Comparison of ENCODE assay signal across 8 cellular contexts in the genomic region with DNA sequence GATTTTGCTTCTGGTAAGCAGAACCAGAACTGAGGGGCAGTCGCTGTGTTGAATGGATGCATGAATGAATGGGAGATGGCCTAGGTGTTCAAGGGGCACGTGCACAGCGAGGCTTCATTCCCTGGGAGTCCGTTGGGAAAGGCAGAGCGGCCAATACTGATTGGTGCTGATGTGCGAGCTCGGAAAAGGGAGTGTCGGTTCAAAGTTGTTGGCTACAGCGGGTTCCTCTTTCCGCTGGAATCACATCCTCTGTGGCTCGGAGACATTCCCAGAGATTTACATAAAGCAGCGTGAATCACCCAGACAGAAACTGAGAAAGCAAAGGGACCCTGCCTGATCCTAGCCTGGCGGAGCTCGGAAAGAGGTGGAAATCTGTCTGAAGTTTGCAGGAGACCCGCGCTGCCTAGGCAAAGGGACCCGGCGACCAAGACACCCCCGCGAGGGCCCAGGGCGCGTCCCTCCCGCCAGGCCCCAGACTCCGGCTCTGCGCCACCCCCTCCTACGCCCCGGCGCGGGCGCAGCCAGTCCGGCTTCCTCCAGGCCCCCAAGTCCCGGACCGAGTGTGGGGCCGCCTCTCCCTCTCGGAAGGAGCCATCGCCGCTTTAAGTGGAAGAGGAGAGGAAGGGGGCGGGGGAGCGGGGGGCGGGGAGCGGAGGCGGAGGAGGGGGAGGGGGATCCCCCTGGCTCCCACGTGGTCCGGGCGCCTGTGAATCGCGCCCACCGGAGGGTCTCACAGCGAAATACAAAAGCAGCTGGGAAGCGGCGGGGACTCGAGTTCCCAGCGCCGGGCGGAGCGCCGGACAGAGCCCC. TPM values are rescaled to one million over a fixed set of nuclear protein-coding genes. Genes with fewer than 3 reads are reported as not detected.
DNase-seq lines count a peak whose midpoint lies in the region; TF ChIP-seq lines count a peak whose summit lies in the region.

A gene with protein sequence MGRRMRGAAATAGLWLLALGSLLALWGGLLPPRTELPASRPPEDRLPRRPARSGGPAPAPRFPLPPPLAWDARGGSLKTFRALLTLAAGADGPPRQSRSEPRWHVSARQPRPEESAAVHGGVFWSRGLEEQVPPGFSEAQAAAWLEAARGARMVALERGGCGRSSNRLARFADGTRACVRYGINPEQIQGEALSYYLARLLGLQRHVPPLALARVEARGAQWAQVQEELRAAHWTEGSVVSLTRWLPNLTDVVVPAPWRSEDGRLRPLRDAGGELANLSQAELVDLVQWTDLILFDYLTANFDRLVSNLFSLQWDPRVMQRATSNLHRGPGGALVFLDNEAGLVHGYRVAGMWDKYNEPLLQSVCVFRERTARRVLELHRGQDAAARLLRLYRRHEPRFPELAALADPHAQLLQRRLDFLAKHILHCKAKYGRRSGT (plus strand): TSS at position 774 of the 810 bp plus-strand sequence. CDS start 177 bp downstream, outside the sequence.

- TF ChIP-seq CTCF in HFF-Myc (IDR thresholded peaks at IDR 0.05; ENCODE audit: low read depth, low read length, missing control alignments) = no peak

- peak within 1 kb of the TSS; percentile 71 for H3K27ac Mint-ChIP-seq in activated CD4-positive, alpha-beta T cell treated with anti-CD3 and anti-CD28 coated beads, Interleukin-2, amount 10 ng/mL, durations not matched to agents 24 days and 14 days

- no peaks in the 10 kb centered on the region for H3K9me3 Mint-ChIP-seq in activated CD4-positive, alpha-beta T cell treated with anti-CD3 and anti-CD28 coated beads, Interleukin-2, amount 10 ng/mL, durations not matched to agents 24 days and 14 days

- H3K4me1 ChIP-seq in mesodermal cell (ENCODE audit: control insufficient read depth, insufficient read depth, low read length, poor library complexity, severe bottlenecking) = peaks cover 34% of the 10 kb centered on the region

- peak; percentile 36 for DNase-seq in SIG-M5 treated with dmso at 0.1 percent for 504 hours (lab: John Stamatoyannopoulos, UW; ENCODE audit: unreplicated experiment)
- DNase-seq in SIG-M5 (lab: John Stamatoyannopoulos, UW) = no peak
- peak; percentile 87 for DNase-seq in HFF-Myc (ENCODE audit: extremely low read depth, low read depth)
- DNase-seq in NCI-H1105 treated with DMSO at 0.1 percent for 48 hours (lab: John Stamatoyannopoulos, UW) = peak; percentile 14
- DNase-seq in activated CD4-positive, alpha-beta T cell treated with anti-CD3 and anti-CD28 coated beads, Interleukin-2, amount 10 ng/mL, durations not matched to agents 24 days and 14 days = peak; percentile 65
- peak; percentile 21 to 32 for DNase-seq in erythroblast (lab: John Stamatoyannopoulos, UW)
- peak; percentile 58 for DNase-seq in superior temporal gyrus (ENCODE audit: extremely low spot score)

- intact Hi-C loops in activated CD4-positive, alpha-beta T cell treated with anti-CD3 and anti-CD28 coated beads, Interleukin-2, amount 10 ng/mL, durations not matched to agents 24 days and 14 days (cut with micrococcal nuclease) = loop anchor here (2.0 to 5.0 kb wide), 5 partner anchors 45 to 874 kb away; a partner anchor contains a TSS

- no peak for TF ChIP-seq POLR2A in erythroblast (IDR thresholded peaks at IDR 0.05; ENCODE audit: low read length)

- peak within 1 kb of the TSS; percentile 95 for H3K27ac ChIP-seq in mesodermal cell (ENCODE audit: low read depth, low read length, severe bottlenecking)

- H3K36me3 Mint-ChIP-seq in activated CD4-positive, alpha-beta T cell treated with anti-CD3 and anti-CD28 coated beads, Interleukin-2, amount 10 ng/mL, durations not matched to agents 24 days and 14 days (ENCODE audit: low read depth) = peaks cover 1% of the 10 kb centered on the region

- H3K4me3 ChIP-seq in HFF-Myc (replicated peaks; ENCODE audit: low read depth, low read length) (peak within 1 kb of the TSS; percentile 87), mesodermal cell (ENCODE audit: extremely low read depth, insufficient read depth, low read length, poor library complexity, severe bottlenecking) (peak within 1 kb of the TSS; percentile 75)

- H3K9me3 ChIP-seq in mesodermal cell (ENCODE audit: control insufficient read depth, low read length) = no peaks in the 10 kb centered on the region

- peak within 1 kb of the TSS; percentile 73 for H3K4me3 Mint-ChIP-seq in activated CD4-positive, alpha-beta T cell treated with anti-CD3 and anti-CD28 coated beads, Interleukin-2, amount 10 ng/mL, durations not matched to agents 24 days and 14 days

- WGBS in mesodermal cell (ENCODE audit: insufficient coverage in 2 of 2), 2 experiments = 1 to 2% methylated on average over 24 to 31 of the region's 57 CpGs

- H3K36me3 ChIP-seq in mesodermal cell (ENCODE audit: control insufficient read depth, insufficient read depth, low read length) = peaks cover 4% of the 10 kb centered on the region

- H3K27me3 Mint-ChIP-seq in activated CD4-positive, alpha-beta T cell treated with anti-CD3 and anti-CD28 coated beads, Interleukin-2, amount 10 ng/mL, durations not matched to agents 24 days and 14 days = peaks cover 52% of the 10 kb centered on the region

- peaks cover 5% of the 10 kb centered on the region for H3K4me1 Mint-ChIP-seq in activated CD4-positive, alpha-beta T cell treated with anti-CD3 and anti-CD28 coated beads, Interleukin-2, amount 10 ng/mL, durations not matched to agents 24 days and 14 days

RNA-seq across cellular contexts. Expression of the gene that starts here (rescaled TPM):
- 0.26 and 0.30 TPM in 2 replicates for total RNA-seq in activated CD4-positive, alpha-beta T cell treated with anti-CD3 and anti-CD28 coated beads, Interleukin-2, amount 10 ng/mL, durations not matched to agents 24 days and 14 days
- 48.8 TPM for polyA plus RNA-seq in mesodermal cell (2013, experiment 1 of 2)
- 38.1 TPM for polyA plus RNA-seq in mesodermal cell (2013, experiment 2 of 2)

Comparison
In these comparisons a context has a peak if more than half of its experiments do, and no peak if none do; other contexts are left out.
1. Peak in DNase-seq in activated CD4-positive, alpha-beta T cell treated with anti-CD3 and anti-CD28 coated beads, Interleukin-2, amount 10 ng/mL, durations not matched to agents 24 days and 14 days; RNA of the gene not detected or under 1 TPM.